ENCODE assay signal across 26 cellular contexts in the genomic region with DNA sequence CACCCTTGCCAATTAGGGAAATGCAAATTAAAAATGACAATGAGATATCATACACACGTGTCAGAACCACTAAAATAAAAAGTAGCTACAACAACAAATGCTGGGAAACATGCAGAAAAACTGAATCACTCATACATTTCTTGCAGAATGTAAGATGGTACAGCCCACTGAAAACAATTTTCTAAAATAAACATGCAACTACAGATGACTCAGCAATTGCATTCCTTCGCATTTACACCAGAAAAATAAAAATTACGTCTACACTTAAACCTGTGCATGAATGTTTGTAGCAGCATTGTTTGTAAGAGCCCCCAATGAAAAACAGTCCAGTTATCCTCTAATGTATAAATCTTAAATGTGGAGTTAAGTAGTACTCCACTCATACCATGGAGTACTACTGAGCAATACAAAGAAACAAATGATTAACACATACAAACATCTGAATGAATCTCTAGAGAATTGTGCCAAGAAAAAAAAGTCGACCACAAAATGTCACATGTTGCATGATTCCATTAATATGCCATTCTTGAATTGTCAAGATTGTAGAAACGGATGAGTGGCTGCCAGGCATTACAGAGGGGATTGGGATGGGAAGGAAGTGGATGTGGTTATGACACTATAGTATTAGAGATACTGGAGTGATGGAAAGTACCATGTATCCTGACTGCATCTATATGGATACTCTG.
DNase-seq lines count a peak whose midpoint lies in the region; ATAC-seq, FAIRE-seq and TF ChIP-seq lines count a peak whose summit lies in the region.
"Had no signal": no experiment of that assay in that cellular context is flagged by ENCODE, and none has a peak within 500 bp of the region (broad histone marks: within the 10 kb centered on the region; RNA-seq: fewer than 3 reads in every experiment).

No MANE protein-coding gene starts in this region.

- intact Hi-C loops in activated naive CD4-positive, alpha-beta T cell treated with anti-CD3 and anti-CD28 coated beads for 36 hours (cut with micrococcal nuclease) = no loop called here

- no peak for FAIRE-seq in bronchial epithelial cell (lab: Jason Lieb, UNC)
- FAIRE-seq: colon, D721Med, GM12892, kidney had no signal

- no peak overlapping the region for H3K27ac Mint-ChIP-seq in activated naive CD4-positive, alpha-beta T cell treated with anti-CD3 and anti-CD28 coated beads for 36 hours
- H3K27ac Mint-ChIP-seq: endodermal cell, natural killer cell had no signal

- H3K9me3 Mint-ChIP-seq in activated naive CD4-positive, alpha-beta T cell treated with anti-CD3 and anti-CD28 coated beads for 36 hours = peaks cover 17% of the 10 kb centered on the region

- no peaks in the 10 kb centered on the region for H3K36me3 ChIP-seq in bronchial epithelial cell (ENCODE audit: control insufficient read depth, insufficient read depth, low read length)
- H3K36me3 ChIP-seq: BE2C, tibial artery had no signal

- H3K27me3 ChIP-seq in bronchial epithelial cell (ENCODE audit: control insufficient read depth, insufficient read depth, low read length) = no peaks in the 10 kb centered on the region
- H3K27me3 ChIP-seq: BE2C, tibial artery had no signal

- H3K4me1 Mint-ChIP-seq in activated naive CD4-positive, alpha-beta T cell treated with anti-CD3 and anti-CD28 coated beads for 36 hours (ENCODE audit: low read depth) = no peaks in the 10 kb centered on the region
- H3K4me1 Mint-ChIP-seq: endodermal cell, natural killer cell had no signal

- no peaks in the 10 kb centered on the region for H3K36me3 Mint-ChIP-seq in activated naive CD4-positive, alpha-beta T cell treated with anti-CD3 and anti-CD28 coated beads for 36 hours (ENCODE audit: low read depth)
- H3K36me3 Mint-ChIP-seq: natural killer cell had no signal

- no peak for TF ChIP-seq CTCF in bronchial epithelial cell (IDR thresholded peaks at IDR 0.05; ENCODE audit: insufficient read depth, low read length, severe bottlenecking)

- DNase-seq in EL (peak; percentile 78), NCI-H226 (peak; percentile 99), bronchial epithelial cell (ENCODE audit: low read depth) (peak; percentile 13), non-pigmented ciliary epithelial cell (ENCODE audit: low read depth) (peak; percentile 15)
- DNase-seq in activated naive CD4-positive, alpha-beta T cell treated with anti-CD3 and anti-CD28 coated beads for 36 hours = no peak
- DNase-seq: activated CD4-positive, alpha-beta T cell treated with anti-CD3 and anti-CD28 coated beads, Interleukin-2, amount 50 U/mL, for 1 hour; activated naive CD4-positive, alpha-beta T cell; aorta; BE2C; endodermal cell; hypothalamus; kidney; natural killer cell; NCI-H1092; NCI-H2029 treated with DMSO at 0.1 percent for 48 hours; NCI-H526; Right ventricle myocardium superior; stimulated activated CD4-positive, alpha-beta T cell treated with anti-CD3 and anti-CD28 coated beads, Interleukin-1b, Interleukin-23, amount 100 ng/mL, for 48 hours; stimulated activated naive CD4-positive, alpha-beta T cell treated with Interleukin-2 at 50 U/mL for 16 hours; T-helper 1 cell; tibial artery had no signal

- no peak overlapping the region for H3K4me3 Mint-ChIP-seq in activated naive CD4-positive, alpha-beta T cell treated with anti-CD3 and anti-CD28 coated beads for 36 hours
- H3K4me3 Mint-ChIP-seq: endodermal cell, natural killer cell had no signal

- no peak overlapping the region for H3K4me3 ChIP-seq in bronchial epithelial cell (ENCODE audit: low read depth, low read length)
- H3K4me3 ChIP-seq: tibial artery had no signal

- H3K27me3 Mint-ChIP-seq in activated naive CD4-positive, alpha-beta T cell treated with anti-CD3 and anti-CD28 coated beads for 36 hours (ENCODE audit: low read depth) = no peaks in the 10 kb centered on the region

- CTCF ChIA-PET in activated naive CD4-positive, alpha-beta T cell treated with anti-CD3 and anti-CD28 coated beads for 36 hours (lab: Charles Lee) = no interaction called here

- ATAC-seq in GM19351 (IDR thresholded peaks at IDR 0.05; ENCODE audit: unreplicated experiment) (no peak), GM18873 (IDR thresholded peaks at IDR 0.05; ENCODE audit: low FRiP score, unreplicated experiment) (no peak)
- ATAC-seq: natural killer cell had no signal
